ENCODE assay signal across 14 cellular contexts in genomic region chr12:100184549-100184948, GRCh38.
"Had no signal": no experiment of that assay in that cellular context is flagged by ENCODE, and none has a peak within 500 bp of the region (broad histone marks: within the 10 kb centered on the region; RNA-seq: fewer than 3 reads in every experiment).

No MANE protein-coding gene starts in this region.

- H3K27me3 Mint-ChIP-seq: activated naive CD8-positive, alpha-beta T cell treated with anti-CD3 and anti-CD28 coated beads, Interleukin-2, amount 10 ng/mL, durations not matched to agents 7 days and 5 days; activated T-cell treated with anti-CD3 and anti-CD28 coated beads, Interleukin-2, amount 50 U/mL, for 24 hours; memory B cell; natural killer cell treated with Interleukin-12 subunit alpha and Interleukin-12 subunit beta and Interleukin-15 and Interleukin-18, amount 100 ng/mL, for 72 hours; T-helper 17 cell had no signal

- H3K9me3 Mint-ChIP-seq: activated naive CD8-positive, alpha-beta T cell treated with anti-CD3 and anti-CD28 coated beads, Interleukin-2, amount 10 ng/mL, durations not matched to agents 7 days and 5 days; activated T-cell treated with anti-CD3 and anti-CD28 coated beads, Interleukin-2, amount 50 U/mL, for 24 hours; memory B cell; natural killer cell treated with Interleukin-12 subunit alpha and Interleukin-12 subunit beta and Interleukin-15 and Interleukin-18, amount 100 ng/mL, for 72 hours had no signal

- H3K4me3 Mint-ChIP-seq: activated naive CD8-positive, alpha-beta T cell treated with anti-CD3 and anti-CD28 coated beads, Interleukin-2, amount 10 ng/mL, durations not matched to agents 7 days and 5 days; activated T-cell treated with anti-CD3 and anti-CD28 coated beads, Interleukin-2, amount 50 U/mL, for 24 hours; memory B cell; natural killer cell treated with Interleukin-12 subunit alpha and Interleukin-12 subunit beta and Interleukin-15 and Interleukin-18, amount 100 ng/mL, for 72 hours; T-helper 17 cell had no signal

- DNase-seq: activated gamma-delta T cell treated with Interleukin-2 at 50 U/mL for 16 hours; activated naive CD8-positive, alpha-beta T cell treated with anti-CD3 and anti-CD28 coated beads, Interleukin-2, amount 10 ng/mL, durations not matched to agents 7 days and 5 days; activated T-cell treated with anti-CD3 and anti-CD28 coated beads, Interleukin-2, amount 50 U/mL, for 24 hours; aorta; esophagus squamous epithelium; left ventricle myocardium inferior; psoas muscle; stimulated activated CD4-positive, alpha-beta T cell treated with anti-CD3 and anti-CD28 coated beads, Interleukin-2, amount 100 ng/mL, for 48 hours; stimulated activated CD8-positive, alpha-beta memory T cell treated with anti-CD3 and anti-CD28 coated beads, Interleukin-4, amount 100 ng/mL, for 48 hours; stimulated activated naive CD8-positive, alpha-beta T cell treated with anti-CD3 and anti-CD28 coated beads, Interleukin-15, Interleukin-2, amounts not matched to agents 100 U/mL and 50 U/mL, for 24 hours; T-helper 17 cell had no signal

- H3K27ac Mint-ChIP-seq: activated naive CD8-positive, alpha-beta T cell treated with anti-CD3 and anti-CD28 coated beads, Interleukin-2, amount 10 ng/mL, durations not matched to agents 7 days and 5 days; memory B cell; natural killer cell treated with Interleukin-12 subunit alpha and Interleukin-12 subunit beta and Interleukin-15 and Interleukin-18, amount 100 ng/mL, for 72 hours; T-helper 17 cell had no signal

- H3K4me3 ChIP-seq: psoas muscle, right lobe of liver had no signal

- H3K36me3 Mint-ChIP-seq: natural killer cell treated with Interleukin-12 subunit alpha and Interleukin-12 subunit beta and Interleukin-15 and Interleukin-18, amount 100 ng/mL, for 72 hours had no signal
